ENCODE assay signal across 25 cellular contexts in genomic region chr11:69464621-69464960, GRCh38. TPM values are rescaled to one million over a fixed set of nuclear protein-coding genes. Genes with fewer than 3 reads are reported as not detected.
DNase-seq lines count a peak whose midpoint lies in the region; ATAC-seq and TF ChIP-seq lines count a peak whose summit lies in the region.
"Had no signal": no experiment of that assay in that cellular context is flagged by ENCODE, and none has a peak within 500 bp of the region (broad histone marks: within the 10 kb centered on the region; RNA-seq: fewer than 3 reads in every experiment).

No MANE protein-coding gene starts in this region.

- ATAC-seq in Right ventricle myocardium superior (ENCODE audit: poor library complexity) (no peak), GM21825 (IDR thresholded peaks at IDR 0.05; ENCODE audit: unreplicated experiment) (no peak), HG03095 (IDR thresholded peaks at IDR 0.05; ENCODE audit: unreplicated experiment) (no peak)
- ATAC-seq: SK-N-SH treated with all-trans-retinoic acid at 6 μM for 48 hours had no signal

- H3K4me3 ChIP-seq in colonic mucosa (no peak overlapping the region), mucosa of rectum (ENCODE audit: low read length in 2 of 2) (peak overlapping the region in 1 of 2 donors; percentile 13), vagina (no peak overlapping the region)
- H3K4me3 ChIP-seq: GM23248 had no signal

- H3K36me3 ChIP-seq in colonic mucosa (no peaks in the 10 kb centered on the region), mucosa of rectum (ENCODE audit: control insufficient read depth in 2 of 2, insufficient read depth in 2 of 2, low read length in 2 of 2) (no peaks in the 10 kb centered on the region), vagina (no peaks in the 10 kb centered on the region)

- TF ChIP-seq CTCF in colonic mucosa (IDR thresholded peaks at IDR 0.05), result no peak
- no peak for TF ChIP-seq CTCF in vagina (IDR thresholded peaks at IDR 0.05)

- TF ChIP-seq POLR2A in vagina (IDR thresholded peaks at IDR 0.05), result no peak

- H3K27ac ChIP-seq in colonic mucosa (peak overlapping the region; percentile 49), mucosa of rectum (ENCODE audit: low read depth in 2 of 2, low read length in 2 of 2) (peak overlapping the region; percentile 82 to 88), vagina (peak overlapping the region; percentile 35)
- H3K27ac ChIP-seq: GM23248, KMS-11 had no signal

- no peaks in the 10 kb centered on the region for H3K27me3 ChIP-seq in colonic mucosa
- H3K27me3 ChIP-seq in mucosa of rectum (ENCODE audit: control insufficient read depth in 2 of 2, insufficient read depth in 2 of 2, low read length in 2 of 2), result no peaks in the 10 kb centered on the region
- H3K27me3 ChIP-seq in vagina, result no peaks in the 10 kb centered on the region

- peak; percentile 19 for DNase-seq in Right ventricle myocardium superior
- no peak for DNase-seq in cardiac septum (ENCODE audit: low spot score)
- DNase-seq in colonic mucosa, result peak; percentile 69
- no peak for DNase-seq in vagina (ENCODE audit: extremely low spot score in 2 of 2)
- DNase-seq in mucosa of gallbladder (ENCODE audit: low spot score), result no peak
- DNase-seq: 8988T; Caco-2; CD4-positive, CD25-positive, alpha-beta regulatory T cell; DMS 273 treated with DMSO at 0.1 percent for 48 hours; DMS79 treated with DMSO at 0.1 percent for 48 hours; GM23248; HCEC 1CT; NCI-H1092 treated with DMSO at 0.1 percent for 48 hours; NCI-H146; NCI-H2029 treated with DMSO at 0.1 percent for 48 hours; NCI-H226; NCI-H774; NK-92 treated with Interleukin-12 subunit alpha and Interleukin-12 subunit beta, amount 100 ng/mL, for 24 hours had no signal

- H3K9me3 ChIP-seq in colonic mucosa (no peaks in the 10 kb centered on the region), mucosa of rectum (ENCODE audit: control insufficient read depth in 2 of 2, low read length in 2 of 2) (peaks cover 0 to 3% of the 10 kb centered on the region in 2 donors), vagina (peaks cover 3% of the 10 kb centered on the region)

- peak overlapping the region in 1 of 2 donors; percentile 70 for H3K9ac ChIP-seq in colonic mucosa (ENCODE audit: low read depth in 2 of 2, low read length in 2 of 2)
- H3K9ac ChIP-seq in mucosa of rectum (ENCODE audit: low read depth in 1 of 2, low read length in 2 of 2), result peak overlapping the region; percentile 47 to 50
- H3K9ac ChIP-seq: KMS-11 had no signal

- intact Hi-C loops in Right ventricle myocardium superior (cut with DNase I), result no loop called here
- intact Hi-C loops in cardiac septum (cut with DNase I), result no loop called here
- intact Hi-C loops in colonic mucosa (cut with DNase I), result loop anchor here (10.0 kb wide), 1 partner anchor 170 kb away; the partner anchor contains the start of gene MYEOV
- intact Hi-C loops in vagina (cut with DNase I), result no loop called here

- peaks cover 7% of the 10 kb centered on the region for H3K4me1 ChIP-seq in colonic mucosa
- peaks cover 41 to 46% of the 10 kb centered on the region in 2 donors for H3K4me1 ChIP-seq in mucosa of rectum (ENCODE audit: control insufficient read depth in 2 of 2, insufficient read depth in 2 of 2, low read length in 2 of 2)
- peaks cover 23% of the 10 kb centered on the region for H3K4me1 ChIP-seq in vagina

RNA-seq across cellular contexts. Expression of gene LINC01488, which starts 16.9 kb away (rescaled TPM):
- total RNA-seq in Right ventricle myocardium superior (0.22 TPM), cardiac septum (0.19 TPM), colonic mucosa (not detected), vagina (not detected), mucosa of gallbladder (not detected)
- total RNA-seq: B cell; Caco-2; CD4-positive, CD25-positive, alpha-beta regulatory T cell; GM23248; HT1080 had no signal

Comparison
In these comparisons a context has a peak if more than half of its experiments do, and no peak if none do; other contexts are left out.
1. DNase-seq: peak in Right ventricle myocardium superior (single experiment) and colonic mucosa (single experiment); none in cardiac septum (single experiment), vagina (0 of 2) and mucosa of gallbladder (single experiment).
2. H3K27ac ChIP-seq: peak in every context shown above with its lines; median percentile 85 in mucosa of rectum; 49 in colonic mucosa; 35 in vagina.